ENCODE assay signal across 2 cellular contexts in genomic region chr12:46461459-46461858, GRCh38.
TF ChIP-seq lines count a peak whose summit lies in the region.

No MANE protein-coding gene starts in this region.

TF ChIP-seq in K562, 482 proteins besides CTCF, POLR2A, EP300 and RAD21 (continues in another document):
- TF ChIP-seq RERE (CRISPR knock-in tag; IDR thresholded peaks at IDR 0.05; ENCODE audit: borderline replicate concordance) = no peak
- no peak for TF ChIP-seq SAP30 (IDR thresholded peaks at IDR 0.05; ENCODE audit: borderline replicate concordance, insufficient read depth, low read depth, low read length, poor library complexity, severe bottlenecking)
- no peak for TF ChIP-seq E2F3 (CRISPR knock-in tag; IDR thresholded peaks at IDR 0.05)
- TF ChIP-seq ZNF511 (CRISPR knock-in tag; IDR thresholded peaks at IDR 0.05) = no peak
- TF ChIP-seq U2AF1 (optimal IDR thresholded peaks at IDR 0.05; ENCODE audit: low read depth, low read length) = no peak
- TF ChIP-seq ZNF77 (CRISPR knock-in tag; IDR thresholded peaks at IDR 0.05) = no peak
- no peak for TF ChIP-seq ZNF354B (CRISPR knock-in tag; IDR thresholded peaks at IDR 0.05)
- TF ChIP-seq SMARCB1 (IDR thresholded peaks at IDR 0.05; ENCODE audit: insufficient read length, low read depth) = no peak
- TF ChIP-seq IRF1 (CRISPR knock-in tag; IDR thresholded peaks at IDR 0.05; ENCODE audit: borderline replicate concordance) = no peak
- TF ChIP-seq ZBTB12 (CRISPR knock-in tag; IDR thresholded peaks at IDR 0.05) = no peak
- TF ChIP-seq SREBF1 (IDR thresholded peaks at IDR 0.05; ENCODE audit: borderline replicate concordance, low read depth, low read length) = no peak
- no peak for TF ChIP-seq AFF1 (IDR thresholded peaks at IDR 0.05; ENCODE audit: low read depth in 1 of 2, partially characterized antibody in 2 of 2)
- TF ChIP-seq ZNF121 (CRISPR knock-in tag; conservative IDR thresholded peaks at IDR 0.05) = no peak

TF ChIP-seq in HepG2, 621 proteins besides CTCF, POLR2A, EP300 and RAD21:
- no peak for TF ChIP-seq ZMYM2 (CRISPR knock-in tag; IDR thresholded peaks at IDR 0.05)
- no peak for TF ChIP-seq MAFF (IDR thresholded peaks at IDR 0.05; ENCODE audit: low read depth, low read length)
- TF ChIP-seq MED1 (CRISPR knock-in tag; IDR thresholded peaks at IDR 0.05) = 0 out of 2 replicates have a peak, but pooled peaks have one; percentile 18
- no peak for TF ChIP-seq ERF (CRISPR knock-in tag; IDR thresholded peaks at IDR 0.05)
- TF ChIP-seq ZNF639 (CRISPR knock-in tag; conservative IDR thresholded peaks at IDR 0.05) = no peak
- TF ChIP-seq NFE2L2 (IDR thresholded peaks at IDR 0.05; ENCODE audit: low read length) = no peak
- TF ChIP-seq TSC22D2 (CRISPR knock-in tag; IDR thresholded peaks at IDR 0.05; ENCODE audit: borderline replicate concordance) = no peak
- TF ChIP-seq SRSF4 (IDR thresholded peaks at IDR 0.05; ENCODE audit: low read depth, low read length, poor library complexity, severe bottlenecking) = no peak
